Comparison of ENCODE assay signal across 11 cellular contexts in genomic region chr1:167563579-167564246, GRCh38. TPM values are rescaled to one million over a fixed set of nuclear protein-coding genes. Genes with fewer than 3 reads are reported as not detected.
DNase-seq lines count a peak whose midpoint lies in the region; TF ChIP-seq lines count a peak whose summit lies in the region.
"Had no signal": no experiment of that assay in that cellular context is flagged by ENCODE, and none has a peak within 500 bp of the region (broad histone marks: within the 10 kb centered on the region; RNA-seq: fewer than 3 reads in every experiment).

No MANE protein-coding gene starts in this region.

- no TSS peak for BruUV-seq in Calu3 (replicated peaks; lab: Mats Ljungman, UMichigan)

- no peak for TF ChIP-seq CTCF in Calu3 (IDR thresholded peaks at IDR 0.05; ENCODE audit: unreplicated experiment)

- intact Hi-C loops in Calu3 (cut with micrococcal nuclease; ENCODE audit: unreplicated experiment) = no loop called here

- H3K4me3 Mint-ChIP-seq in Calu3 (ENCODE audit: low read depth, unreplicated experiment) = no peak overlapping the region
- H3K4me3 Mint-ChIP-seq in activated T-cell treated with anti-CD3 and anti-CD28 coated beads, Interleukin-2, amount 50 U/mL, for 24 hours = no peak overlapping the region
- H3K4me3 Mint-ChIP-seq: immature natural killer cell had no signal

- no peaks in the 10 kb centered on the region for H3K36me3 Mint-ChIP-seq in Calu3 (ENCODE audit: insufficient read depth, unreplicated experiment)
- H3K36me3 Mint-ChIP-seq in activated T-cell treated with anti-CD3 and anti-CD28 coated beads, Interleukin-2, amount 50 U/mL, for 24 hours (ENCODE audit: low read depth) = no peaks in the 10 kb centered on the region
- H3K36me3 Mint-ChIP-seq: immature natural killer cell had no signal

- peak; percentile 37 for DNase-seq in Calu3
- DNase-seq in NCI-H1092 treated with DMSO at 0.1 percent for 48 hours (lab: John Stamatoyannopoulos, UW) = peak; percentile 52
- peak; percentile 54 to 57 for DNase-seq in SHP77 (lab: John Stamatoyannopoulos, UW)
- DNase-seq in kidney glomerular epithelial cell (lab: John Stamatoyannopoulos, UW) = peak; percentile 15
- DNase-seq in effector CD8-positive, alpha-beta T cell (lab: John Stamatoyannopoulos, UW) = no peak
- DNase-seq in stimulated activated CD4-positive, alpha-beta T cell treated with anti-CD3 and anti-CD28 coated beads, Interleukin-1b, Interleukin-23, amount 100 ng/mL, for 48 hours = no peak
- DNase-seq in activated T-cell treated with anti-CD3 and anti-CD28 coated beads, Interleukin-2, amount 50 U/mL, for 24 hours = no peak
- no peak for DNase-seq in DMS114 treated with DMSO at 0.1 percent for 48 hours (lab: John Stamatoyannopoulos, UW; ENCODE audit: unreplicated experiment)
- DNase-seq: immature natural killer cell, IMR-90, posterior cingulate gyrus had no signal

- no peaks in the 10 kb centered on the region for H3K27me3 Mint-ChIP-seq in Calu3 (ENCODE audit: unreplicated experiment)
- H3K27me3 Mint-ChIP-seq in activated T-cell treated with anti-CD3 and anti-CD28 coated beads, Interleukin-2, amount 50 U/mL, for 24 hours = no peaks in the 10 kb centered on the region

- peaks cover 22% of the 10 kb centered on the region for H3K4me1 Mint-ChIP-seq in Calu3 (ENCODE audit: low read depth, unreplicated experiment)
- no peaks in the 10 kb centered on the region for H3K4me1 Mint-ChIP-seq in activated T-cell treated with anti-CD3 and anti-CD28 coated beads, Interleukin-2, amount 50 U/mL, for 24 hours (ENCODE audit: low read depth)
- H3K4me1 Mint-ChIP-seq: immature natural killer cell had no signal

- CTCF ChIA-PET in Calu3 (lab: Charles Lee) = interaction anchor here (1.6 to 2.5 kb wide), 2 partner anchors 10 to 16 kb away, joined by 5 to 12 read pairs; partner anchors contain the start of gene CREG1

- peak overlapping the region; percentile 14 for H3K27ac Mint-ChIP-seq in Calu3 (ENCODE audit: unreplicated experiment)
- no peak overlapping the region for H3K27ac Mint-ChIP-seq in activated T-cell treated with anti-CD3 and anti-CD28 coated beads, Interleukin-2, amount 50 U/mL, for 24 hours
- H3K27ac Mint-ChIP-seq: immature natural killer cell had no signal

- no peaks in the 10 kb centered on the region for H3K9me3 Mint-ChIP-seq in Calu3 (ENCODE audit: low read depth, unreplicated experiment)
- H3K9me3 Mint-ChIP-seq in activated T-cell treated with anti-CD3 and anti-CD28 coated beads, Interleukin-2, amount 50 U/mL, for 24 hours = no peaks in the 10 kb centered on the region
- H3K9me3 Mint-ChIP-seq: immature natural killer cell had no signal

RNA-seq across cellular contexts. Expression of gene CREG1, which starts 10.2 kb away (rescaled TPM):
- 55.0 and 69.3 TPM in 2 replicates for total RNA-seq in Calu3 (2022)

RNA-seq across cellular contexts. Expression of gene CD247, which starts 45.4 kb away (rescaled TPM):
- total RNA-seq in Calu3 (2022) = 0.61 and 0.97 TPM in 2 replicates
- total RNA-seq: IMR-90 had no signal

Comparison
In these comparisons a context has a peak if more than half of its experiments do, and no peak if none do; other contexts are left out.
1. DNase-seq: peak in Calu3 (single experiment), NCI-H1092 treated with DMSO at 0.1 percent for 48 hours (single experiment), SHP77 (2 of 2) and kidney glomerular epithelial cell (single experiment); none in effector CD8-positive, alpha-beta T cell (single experiment), stimulated activated CD4-positive, alpha-beta T cell treated with anti-CD3 and anti-CD28 coated beads, Interleukin-1b, Interleukin-23, amount 100 ng/mL, for 48 hours (single experiment), activated T-cell treated with anti-CD3 and anti-CD28 coated beads, Interleukin-2, amount 50 U/mL, for 24 hours (single experiment) and DMS114 treated with DMSO at 0.1 percent for 48 hours (single experiment).